8 cellular contexts compared by ENCODE assay signal in the genomic region with DNA sequence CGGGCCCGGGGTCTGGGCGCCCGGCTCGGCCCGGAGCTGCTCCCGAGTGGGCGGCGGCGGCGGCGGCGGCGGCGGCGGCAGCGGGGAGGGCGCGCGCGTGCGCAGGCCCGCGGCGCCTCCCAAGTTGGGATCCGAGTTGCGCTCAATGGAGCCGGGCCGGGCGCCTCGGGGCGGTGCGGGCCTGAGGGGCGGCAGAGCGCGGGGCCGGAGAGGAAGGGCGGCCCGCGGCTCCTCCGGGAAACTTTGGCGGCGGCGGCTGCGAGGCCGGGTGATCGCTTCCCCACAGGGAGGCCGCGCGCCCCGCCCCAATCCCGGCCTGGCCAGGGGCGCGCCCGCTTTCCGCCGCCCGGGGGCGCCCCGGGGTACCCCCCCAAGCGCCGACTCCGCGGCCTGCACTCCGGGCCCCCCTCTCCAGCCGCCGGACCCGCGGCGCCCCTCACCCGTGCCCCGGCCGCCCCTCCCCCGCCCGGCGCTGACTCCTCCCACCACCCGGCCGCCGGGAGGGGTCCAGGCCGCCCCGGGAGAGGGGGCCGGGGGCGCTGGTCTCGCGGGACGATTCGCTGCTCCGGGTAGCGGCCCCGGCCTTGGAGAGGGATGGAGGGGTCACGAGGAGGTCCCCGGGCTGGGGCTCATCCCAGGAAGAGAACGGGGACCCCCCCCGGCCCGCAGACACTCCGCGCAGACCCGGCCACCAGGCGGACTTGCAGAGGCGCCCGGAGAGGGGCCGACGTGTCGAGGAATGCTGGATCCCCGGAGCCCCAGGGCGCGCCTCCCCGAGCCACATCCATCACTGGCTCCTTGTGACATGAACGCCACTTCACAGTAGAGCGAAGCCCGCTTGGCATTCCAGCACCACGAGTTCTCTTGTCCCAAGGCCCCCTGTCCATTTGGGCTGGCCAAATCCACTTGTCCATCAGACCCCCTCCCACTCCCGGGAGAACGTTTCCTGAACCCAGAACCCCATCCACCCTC. TPM values are rescaled to one million over a fixed set of nuclear protein-coding genes. Genes with fewer than 3 reads are reported as not detected.
DNase-seq lines count a peak whose midpoint lies in the region; TF ChIP-seq lines count a peak whose summit lies in the region.

A gene with protein sequence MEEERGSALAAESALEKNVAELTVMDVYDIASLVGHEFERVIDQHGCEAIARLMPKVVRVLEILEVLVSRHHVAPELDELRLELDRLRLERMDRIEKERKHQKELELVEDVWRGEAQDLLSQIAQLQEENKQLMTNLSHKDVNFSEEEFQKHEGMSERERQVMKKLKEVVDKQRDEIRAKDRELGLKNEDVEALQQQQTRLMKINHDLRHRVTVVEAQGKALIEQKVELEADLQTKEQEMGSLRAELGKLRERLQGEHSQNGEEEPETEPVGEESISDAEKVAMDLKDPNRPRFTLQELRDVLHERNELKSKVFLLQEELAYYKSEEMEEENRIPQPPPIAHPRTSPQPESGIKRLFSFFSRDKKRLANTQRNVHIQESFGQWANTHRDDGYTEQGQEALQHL (minus strand): TSS at position 48 of the 972 bp plus-strand sequence. CDS start 237 bp downstream, outside the sequence.

- peaks cover 9% of the 10 kb centered on the region for H3K36me3 Mint-ChIP-seq in brain

- H3K9me3 ChIP-seq in HUES6 (ENCODE audit: control insufficient read depth, insufficient read depth, low read depth, low read length) = no peaks in the 10 kb centered on the region
- H3K9me3 ChIP-seq in iPS DF 6.9 (ENCODE audit: control insufficient read depth, insufficient read depth, low read length) = no peaks in the 10 kb centered on the region

- H3K36me3 ChIP-seq in HUES6 (ENCODE audit: control insufficient read depth, insufficient read depth, low read length) (peaks cover 9% of the 10 kb centered on the region), iPS DF 6.9 (ENCODE audit: control insufficient read depth, insufficient read depth, low read length) (no peaks in the 10 kb centered on the region)

- H3K4me1 ChIP-seq in HUES6 (ENCODE audit: control insufficient read depth, insufficient read depth, low read length) = no peaks in the 10 kb centered on the region
- no peaks in the 10 kb centered on the region for H3K4me1 ChIP-seq in iPS DF 6.9 (ENCODE audit: control insufficient read depth, insufficient read depth, low read length)

- H3K4me1 Mint-ChIP-seq in brain = peaks cover 32% of the 10 kb centered on the region

- H3K9ac ChIP-seq in HUES6 (ENCODE audit: low read length) = peak within 1 kb of the TSS; percentile 78

- TF ChIP-seq CTCF in brain (conservative IDR thresholded peaks at IDR 0.05) (peak; percentile 40 to 44), retinal pigment epithelial cell (conservative IDR thresholded peaks at IDR 0.05; ENCODE audit: low read depth, low read length) (peak; percentile 22)

- peak within 1 kb of the TSS; percentile 88 to 97 (median 93) for H3K27ac Mint-ChIP-seq in brain

- no CpG with 5 or more reads among the region's 114 CpGs for WGBS in iPS DF 6.9 (ENCODE audit: insufficient coverage, insufficient read length)

- peak; percentile 30 for DNase-seq in NCI-H345 (lab: John Stamatoyannopoulos, UW)
- DNase-seq in NCI-H345 treated with DMSO at 0.1 percent for 48 hours (lab: John Stamatoyannopoulos, UW; ENCODE audit: unreplicated experiment) = no peak
- DNase-seq in T-helper 9 cell = peak; percentile 43
- DNase-seq in iPS DF 6.9 (ENCODE audit: low read depth, low spot score) = no peak
- no peak for DNase-seq in retinal pigment epithelial cell (ENCODE audit: low read depth)
- DNase-seq in NCI-H1048 (lab: John Stamatoyannopoulos, UW) = no peak

- no peaks in the 10 kb centered on the region for H3K27me3 ChIP-seq in HUES6 (ENCODE audit: control insufficient read depth, insufficient read depth, low read length)
- no peaks in the 10 kb centered on the region for H3K27me3 ChIP-seq in iPS DF 6.9 (ENCODE audit: control insufficient read depth, insufficient read depth, low read length)

- peak within 1 kb of the TSS; percentile 85 for H3K4me3 ChIP-seq in HUES6 (ENCODE audit: low read depth, low read length)
- peak within 1 kb of the TSS; percentile 58; the same call in 1 of the 2 replicates for H3K4me3 ChIP-seq in iPS DF 6.9 (ENCODE audit: low read length)
- peak within 1 kb of the TSS; percentile 65 for H3K4me3 ChIP-seq in retinal pigment epithelial cell (ENCODE audit: low read length)

- peaks cover 12% of the 10 kb centered on the region for H3K27me3 Mint-ChIP-seq in brain

- H3K4me3 Mint-ChIP-seq in brain = peak within 1 kb of the TSS; percentile 87 to 92 (median 88)

- H3K27ac ChIP-seq in HUES6 (ENCODE audit: low read depth, low read length) (no peak within 1 kb of the TSS; the same call in 1 of the 2 replicates), iPS DF 6.9 (ENCODE audit: low read length) (no peak within 1 kb of the TSS)

- peaks cover 0 to 2% (median 0%) of the 10 kb centered on the region in 5 experiments for H3K9me3 Mint-ChIP-seq in brain

RNA-seq across cellular contexts. Expression of the gene that starts here (rescaled TPM):
- 18.2 TPM for polyA plus RNA-seq in brain (ENCODE audit: insufficient read depth, low read depth, low replicate concordance)

Comparison
In these comparisons a context has a peak if more than half of its experiments do, and no peak if none do; other contexts are left out.
1. DNase-seq: peak in NCI-H345 (single experiment) and T-helper 9 cell (single experiment); none in NCI-H345 treated with DMSO at 0.1 percent for 48 hours (single experiment), iPS DF 6.9 (single experiment), retinal pigment epithelial cell (single experiment) and NCI-H1048 (single experiment).
2. Peak in every context shown above with its lines, with median percentiles within 50 percentile points of each other: H3K4me3 ChIP-seq.